ENCODE assay signal across 16 cellular contexts in genomic region chr11:93831343-93832082, GRCh38. TPM values are rescaled to one million over a fixed set of nuclear protein-coding genes. Genes with fewer than 3 reads are reported as not detected.
DNase-seq lines count a peak whose midpoint lies in the region; ATAC-seq, FAIRE-seq and TF ChIP-seq lines count a peak whose summit lies in the region.
"Had no signal": no experiment of that assay in that cellular context is flagged by ENCODE, and none has a peak within 500 bp of the region (broad histone marks: within the 10 kb centered on the region; RNA-seq: fewer than 3 reads in every experiment).

No MANE protein-coding gene starts in this region.

- H3K27ac ChIP-seq in GM23338 (ENCODE audit: low read depth) (no peak overlapping the region), HCT116 (ENCODE audit: low read depth, low read length) (no peak overlapping the region), K562 (ENCODE audit: extremely low read depth, low read depth, low read length) (no peak overlapping the region), pancreas (no peak overlapping the region)
- H3K27ac ChIP-seq: A549 had no signal

- 5% methylated on average over 3 of the region's 3 CpGs for WGBS in K562 (ENCODE audit: insufficient coverage, low coverage, missing lambda C conversion rate)
- 27% methylated on average over 3 of the region's 3 CpGs for WGBS in pancreas, 2 donors

- intact Hi-C loops in HCT116 (cut with micrococcal nuclease): no loop called here
- intact Hi-C loops in K562 (cut with micrococcal nuclease): no loop called here
- intact Hi-C loops in pancreas (cut with DNase I): no loop called here

- H3K79me2 ChIP-seq in GM23338 (replicated peaks; ENCODE audit: insufficient read depth) (no peaks in the 10 kb centered on the region), HCT116 (ENCODE audit: insufficient read depth, low read length) (no peaks in the 10 kb centered on the region), K562 (ENCODE audit: control insufficient read depth, insufficient read depth, low read length) (no peaks in the 10 kb centered on the region)

- no peak for ATAC-seq in GM23338
- no peak for ATAC-seq in HCT116
- ATAC-seq in K562: no peak
- ATAC-seq in pancreas: peak in 3 of 4 donors; percentile 22 to 58 (median 23)
- ATAC-seq: A549 had no signal

- CTCF ChIA-PET in HCT116 (lab: Charles Lee): no interaction called here
- CTCF ChIA-PET in K562 (lab: Yijun Ruan, JAX; ENCODE audit: low intra/inter-chr PET ratio): no interaction called here

- H3K9me3 ChIP-seq in HCT116 (ENCODE audit: control insufficient read depth in 1 of 2, insufficient read depth in 1 of 2, low read depth in 1 of 2, low read length in 2 of 2): no peaks in the 10 kb centered on the region
- no peaks in the 10 kb centered on the region; the same call in 1 of the 2 replicates for H3K9me3 ChIP-seq in K562 (replicated peaks; ENCODE audit: control insufficient read depth, insufficient read depth, low read depth, low read length)
- H3K9me3 ChIP-seq in pancreas: no peaks in the 10 kb centered on the region
- H3K9me3 ChIP-seq: A549, Caco-2 had no signal

- H3K36me3 ChIP-seq in GM23338 (ENCODE audit: insufficient read depth) (no peaks in the 10 kb centered on the region), HCT116 (ENCODE audit: control insufficient read depth in 1 of 2, insufficient read depth in 2 of 2, low read length in 2 of 2) (no peaks in the 10 kb centered on the region), K562 (ENCODE audit: control insufficient read depth, insufficient read depth, low read length) (no peaks in the 10 kb centered on the region), pancreas (no peaks in the 10 kb centered on the region)

- TF ChIP-seq RAD21 in HCT116 (IDR thresholded peaks at IDR 0.05; ENCODE audit: low read depth) (no peak), K562 (CRISPR knock-in tag; conservative IDR thresholded peaks at IDR 0.05 in 1 of 2, IDR thresholded peaks at IDR 0.05 in 1 of 2) (no peak)

- in situ Hi-C loops in K562 (cut with MboI): no loop called here

- no peaks in the 10 kb centered on the region for H3K9me2 ChIP-seq in GM23338 (ENCODE audit: insufficient read depth)
- no peaks in the 10 kb centered on the region for H3K9me2 ChIP-seq in HCT116 (ENCODE audit: insufficient read depth)

- peaks cover 6% of the 10 kb centered on the region; the same call in 1 of the 3 replicates for H3K4me1 Mint-ChIP-seq in GM23338
- H3K4me1 Mint-ChIP-seq: CD14-positive monocyte; CD8-positive, alpha-beta memory T cell had no signal

- DNase-seq in GM23338 (ENCODE audit: low spot score): no peak
- no peak for DNase-seq in HCT116 (ENCODE audit: low read depth, low spot score)
- no peak for DNase-seq in K562 (ENCODE audit: extremely low read depth in 1 of 4, low spot score in 3 of 4)
- DNase-seq in pancreas: no peak
- DNase-seq in middle frontal gyrus (ENCODE audit: extremely low spot score, low spot score): no peak
- no peak for DNase-seq in NCI-H1417 (lab: John Stamatoyannopoulos, UW)
- DNase-seq: CD8-positive, alpha-beta memory T cell; DND-41; GDM1; HCEC 1CT had no signal

- H3K9ac ChIP-seq in HCT116 (ENCODE audit: low read length): no peak overlapping the region
- H3K9ac ChIP-seq in K562 (ENCODE audit: insufficient read depth in 1 of 2, low read depth in 2 of 2, low read length in 2 of 2): no peak overlapping the region

- H3K4me2 ChIP-seq in GM23338: no peak overlapping the region
- H3K4me2 ChIP-seq in HCT116 (ENCODE audit: low read length): no peak overlapping the region
- no peak overlapping the region for H3K4me2 ChIP-seq in K562 (ENCODE audit: insufficient read depth, low read length)
- H3K4me2 ChIP-seq: A549 had no signal

- H4K20me1 ChIP-seq in GM23338 (replicated peaks; ENCODE audit: insufficient read depth): no peaks in the 10 kb centered on the region
- no peaks in the 10 kb centered on the region for H4K20me1 ChIP-seq in HCT116 (ENCODE audit: insufficient read depth)
- 0 out of 2 replicates have a peak, but pooled peaks cover 4% of the 10 kb centered on the region for H4K20me1 ChIP-seq in K562 (replicated peaks; ENCODE audit: control insufficient read depth, insufficient read depth, low read length)

- no peak for TF ChIP-seq CTCF in GM23338 (conservative IDR thresholded peaks at IDR 0.05; ENCODE audit: low read depth in 2 of 2)
- TF ChIP-seq CTCF in HCT116 (IDR thresholded peaks at IDR 0.05 in 2 of 3, conservative IDR thresholded peaks at IDR 0.05 in 1 of 3; ENCODE audit: borderline replicate concordance in 1 of 3, insufficient read depth in 1 of 3, low read depth in 2 of 3, low read length in 2 of 3): no peak
- no peak for TF ChIP-seq CTCF in K562 (IDR thresholded peaks at IDR 0.05 in 2 of 3, conservative IDR thresholded peaks at IDR 0.05 in 1 of 3; ENCODE audit: insufficient read depth in 2 of 3, low read depth in 1 of 3, low read length in 3 of 3)
- no peak for TF ChIP-seq CTCF in pancreas (IDR thresholded peaks at IDR 0.05)

- FAIRE-seq in K562 (lab: Jason Lieb, UNC): no peak
- FAIRE-seq in pancreas (lab: Jason Lieb, UNC): no peak
- FAIRE-seq: A549, GM12892, GM19239 had no signal

- H3K27me3 Mint-ChIP-seq in GM23338 (ENCODE audit: insufficient read depth, low read depth, poor library complexity): peaks cover 2% of the 10 kb centered on the region

- POLR2A ChIA-PET in HCT116 (lab: Charles Lee) (no interaction called here), K562 (lab: Yijun Ruan, JAX) (interaction anchor here (0.6 to 1.0 kb wide), 2 partner anchors 8 to 714 kb away, joined by 3 read pairs; no protein-coding TSS in a partner anchor)

- H3K36me3 Mint-ChIP-seq in GM23338 (ENCODE audit: low read depth): no peaks in the 10 kb centered on the region
- H3K36me3 Mint-ChIP-seq: CD14-positive monocyte had no signal

- H2AFZ ChIP-seq in GM23338: 0 out of 2 replicates have a peak overlapping the region, but pooled peaks have one; percentile 23
- H2AFZ ChIP-seq in HCT116 (ENCODE audit: low read depth, low read length, poor library complexity, severe bottlenecking): no peak overlapping the region
- no peak overlapping the region for H2AFZ ChIP-seq in K562 (ENCODE audit: low read depth, low read length)

- TF ChIP-seq EP300 in K562 (IDR thresholded peaks at IDR 0.05; ENCODE audit: low read length): no peak

- H3K4me1 ChIP-seq in GM23338 (ENCODE audit: insufficient read depth) (no peaks in the 10 kb centered on the region), HCT116 (ENCODE audit: control insufficient read depth in 1 of 2, insufficient read depth in 2 of 2, low read length in 2 of 2) (no peaks in the 10 kb centered on the region), K562 (replicated peaks in 1 of 2; ENCODE audit: control insufficient read depth in 2 of 2, insufficient read depth in 2 of 2, low read length in 2 of 2) (no peaks in the 10 kb centered on the region), pancreas (peaks cover 0 to 5% (median 5%) of the 10 kb centered on the region in 3 donors)
- H3K4me1 ChIP-seq: A549 had no signal

- H3K27me3 ChIP-seq in GM23338 (ENCODE audit: insufficient read depth) (no peaks in the 10 kb centered on the region), HCT116 (ENCODE audit: insufficient read depth, low read length) (no peaks in the 10 kb centered on the region), K562 (ENCODE audit: control insufficient read depth in 2 of 2, insufficient read depth in 2 of 2, low read length in 2 of 2) (peaks cover 16 to 28% of the 10 kb centered on the region in 2 experiments; a peak in 4 of 5 replicates), pancreas (no peaks in the 10 kb centered on the region)

- no peaks in the 10 kb centered on the region for H3K9me3 Mint-ChIP-seq in GM23338
- H3K9me3 Mint-ChIP-seq: CD8-positive, alpha-beta memory T cell had no signal

- RAD21 ChIA-PET in HCT116 (lab: Charles Lee; ENCODE audit: low non-redundant PET in 1 of 2, low total read pairs in 2 of 2, uncharacterized antibody in 2 of 2, unreplicated experiment in 2 of 2): no interaction called here

- TF ChIP-seq POLR2A in HCT116 (IDR thresholded peaks at IDR 0.05; ENCODE audit: borderline replicate concordance, extremely low read depth, insufficient read depth, insufficient read length) (no peak), K562 (conservative IDR thresholded peaks at IDR 0.05) (no peak)

- no peaks in the 10 kb centered on the region for H3K9me1 ChIP-seq in K562 (ENCODE audit: control insufficient read depth, insufficient read depth, low read length)

- BruUV-seq in HCT116 (replicated peaks; lab: Mats Ljungman, UMichigan) (no TSS peak), K562 (replicated peaks; lab: Mats Ljungman, UMichigan) (no TSS peak)

- no peak overlapping the region for H3K4me3 Mint-ChIP-seq in GM23338
- H3K4me3 Mint-ChIP-seq: CD14-positive monocyte; CD8-positive, alpha-beta memory T cell had no signal

- no peaks in the 10 kb centered on the region for H3F3A ChIP-seq in GM23338 (replicated peaks; ENCODE audit: low read depth)

- no peak overlapping the region for H3K27ac Mint-ChIP-seq in GM23338
- H3K27ac Mint-ChIP-seq: CD14-positive monocyte; CD8-positive, alpha-beta memory T cell had no signal

- H3K4me3 ChIP-seq in GM23338 (no peak overlapping the region), HCT116 (replicated peaks in 1 of 2; ENCODE audit: low read depth in 1 of 2, low read length in 2 of 2) (no peak overlapping the region), K562 (no peak overlapping the region), pancreas (no peak overlapping the region)
- H3K4me3 ChIP-seq: A549 had no signal

RNA-seq across cellular contexts. Expression of gene VSTM5, which starts 18.9 kb away (rescaled TPM):
- total RNA-seq in GM23338 (2014; rRNA removed; shearing (Covaris generic)): 0.66 and 0.70 TPM in 2 replicates
- polyA plus RNA-seq in GM23338 (2016; fragmentation: Nextera tagmentation; extraction: Ambion mirVana): 0.21 and 0.37 TPM in 2 replicates
- not detected for total RNA-seq in HCT116 (2021; ENCODE audit: unreplicated experiment)
- polyA plus RNA-seq in HCT116 (2012): 0.02 and 0.04 TPM in 2 replicates
- total RNA-seq in K562 (2011; cell fraction: chromatin; rRNA removed; ENCODE audit: low replicate concordance): not detected in 2 replicates
- total RNA-seq in K562 (2011; cell fraction: nucleolus; rRNA removed): not detected in 2 replicates
- total RNA-seq in K562 (2011; cell fraction: nucleoplasm; rRNA removed): not detected in 2 replicates
- total RNA-seq in K562 (2014; rRNA removed): not detected in 2 replicates
- total RNA-seq in K562 (2014; rRNA removed; fragmentation: Illumina TruSeq; extraction: Trizol): not detected in 2 replicates
- not detected in 2 replicates for total RNA-seq in K562 (2015; rRNA removed; fragmentation: Illumina TruSeq; extraction: Trizol)
- total RNA-seq in K562 (2021): not detected in 2 replicates
- polyA plus RNA-seq in K562 (2011; rRNA removed): not detected in 2 replicates
- not detected in 2 replicates for polyA plus RNA-seq in K562 (2011; cell fraction: cytosol; rRNA removed)
- polyA plus RNA-seq in K562 (2011; cell fraction: nucleus; rRNA removed): not detected in 2 replicates
- 0.03 TPM in 1 of 2 replicates, not detected in the other for polyA plus RNA-seq in K562 (2012)
- polyA plus RNA-seq in K562 (2014; fragmentation: Illumina TruSeq; extraction: Trizol): not detected in 2 replicates
- under 1 TPM in 1 of 2 experiments, not detected in 1; 0.01 TPM for polyA plus RNA-seq in K562 (2014; fragmentation: Nextera tagmentation; extraction: Ambion mirVana)
- polyA plus RNA-seq in K562 (2014; rRNA removed): not detected in 2 replicates
- not detected in 2 replicates for polyA minus RNA-seq in K562 (2011; rRNA and poly(A)+ RNA removed)
- not detected in 2 replicates for polyA minus RNA-seq in K562 (2011; cell fraction: cytosol; rRNA and poly(A)+ RNA removed)
- not detected in 2 replicates for polyA minus RNA-seq in K562 (2011; cell fraction: nucleus; rRNA and poly(A)+ RNA removed)
- under 1 TPM; 0.18 to 0.31 (median 0.26) TPM for total RNA-seq in pancreas
- polyA plus RNA-seq in pancreas: under 1 TPM; 0.23 to 0.27 TPM
- total RNA-seq: CD8-positive, alpha-beta memory T cell; H4 had no signal
- polyA plus RNA-seq: CD14-positive monocyte; CD8-positive, alpha-beta memory T cell had no signal

RNA-seq across cellular contexts. Expression of gene MED17, which starts 47.4 kb away (rescaled TPM):
- 31.2 and 36.9 TPM in 2 replicates for total RNA-seq in GM23338 (2014; rRNA removed; shearing (Covaris generic))
- polyA plus RNA-seq in GM23338 (2016; fragmentation: Nextera tagmentation; extraction: Ambion mirVana): 17.4 and 19.1 TPM in 2 replicates
- total RNA-seq in HCT116 (2021; ENCODE audit: unreplicated experiment): 41.1 TPM
- polyA plus RNA-seq in HCT116 (2012): 19.3 and 20.8 TPM in 2 replicates
- 55.0 and 121 TPM in 2 replicates for total RNA-seq in K562 (2011; cell fraction: chromatin; rRNA removed; ENCODE audit: low replicate concordance)
- total RNA-seq in K562 (2011; cell fraction: nucleolus; rRNA removed): 36.2 and 37.2 TPM in 2 replicates
- total RNA-seq in K562 (2011; cell fraction: nucleoplasm; rRNA removed): 65.5 and 106 TPM in 2 replicates
- total RNA-seq in K562 (2014; rRNA removed): 29.8 and 30.7 TPM in 2 replicates
- 34.5 and 35.1 TPM in 2 replicates for total RNA-seq in K562 (2014; rRNA removed; fragmentation: Illumina TruSeq; extraction: Trizol)
- total RNA-seq in K562 (2015; rRNA removed; fragmentation: Illumina TruSeq; extraction: Trizol): 31.5 and 32.4 TPM in 2 replicates
- total RNA-seq in K562 (2021): 34.7 and 35.0 TPM in 2 replicates
- 20.3 and 22.0 TPM in 2 replicates for polyA plus RNA-seq in K562 (2011; rRNA removed)
- polyA plus RNA-seq in K562 (2011; cell fraction: cytosol; rRNA removed): 7.8 and 8.2 TPM in 2 replicates
- 31.3 and 40.5 TPM in 2 replicates for polyA plus RNA-seq in K562 (2011; cell fraction: nucleus; rRNA removed)
- 12.7 and 15.4 TPM in 2 replicates for polyA plus RNA-seq in K562 (2012)
- polyA plus RNA-seq in K562 (2014; fragmentation: Illumina TruSeq; extraction: Trizol): 22.1 and 26.8 TPM in 2 replicates
- 1 to 10 TPM; 6.7 to 7.7 TPM for polyA plus RNA-seq in K562 (2014; fragmentation: Nextera tagmentation; extraction: Ambion mirVana)
- polyA plus RNA-seq in K562 (2014; rRNA removed): 21.5 and 21.7 TPM in 2 replicates
- polyA minus RNA-seq in K562 (2011; rRNA and poly(A)+ RNA removed): 30.5 and 37.4 TPM in 2 replicates
- 11.0 and 14.2 TPM in 2 replicates for polyA minus RNA-seq in K562 (2011; cell fraction: cytosol; rRNA and poly(A)+ RNA removed)
- 36.9 and 49.5 TPM in 2 replicates for polyA minus RNA-seq in K562 (2011; cell fraction: nucleus; rRNA and poly(A)+ RNA removed)
- total RNA-seq in pancreas: 10 to 100 TPM in 5 of 6 donors, 1 to 10 TPM in 1; 8.7 to 17.8 (median 11.6) TPM
- 10 to 100 TPM in 1 of 2 donors, 1 to 10 TPM in 1; 6.6 to 10.1 TPM for polyA plus RNA-seq in pancreas

Comparison
In these comparisons a context has a peak if more than half of its experiments do, and no peak if none do; other contexts are left out.
1. ATAC-seq: peak in pancreas (3 of 4); none in GM23338 (single experiment), HCT116 (single experiment) and K562 (single experiment).